In genomic region chr14:77516111-77516510, GRCh38 we compare ENCODE assay signal across 1 cellular context.
TF ChIP-seq lines count a peak whose summit lies in the region.

No MANE protein-coding gene starts in this region.

TF ChIP-seq in IMR-90, 13 proteins besides CTCF, POLR2A, EP300 and RAD21:
- no peak for TF ChIP-seq NFE2L2 (IDR thresholded peaks at IDR 0.05; ENCODE audit: low read depth, low read length)
- no peak for TF ChIP-seq CHD1 (IDR thresholded peaks at IDR 0.05; ENCODE audit: low read depth, low read length)
- TF ChIP-seq BHLHE40 (IDR thresholded peaks at IDR 0.05; ENCODE audit: low read depth, low read length), result no peak
- no peak for TF ChIP-seq FOS (IDR thresholded peaks at IDR 0.05; ENCODE audit: low read depth, low read length)
- no peak for TF ChIP-seq USF2 (IDR thresholded peaks at IDR 0.05; ENCODE audit: low read depth, low read length)
- TF ChIP-seq RFX5 (IDR thresholded peaks at IDR 0.05; ENCODE audit: low read depth, low read length), result no peak
